ENCODE assay signal across 1 cellular context in the genomic region with DNA sequence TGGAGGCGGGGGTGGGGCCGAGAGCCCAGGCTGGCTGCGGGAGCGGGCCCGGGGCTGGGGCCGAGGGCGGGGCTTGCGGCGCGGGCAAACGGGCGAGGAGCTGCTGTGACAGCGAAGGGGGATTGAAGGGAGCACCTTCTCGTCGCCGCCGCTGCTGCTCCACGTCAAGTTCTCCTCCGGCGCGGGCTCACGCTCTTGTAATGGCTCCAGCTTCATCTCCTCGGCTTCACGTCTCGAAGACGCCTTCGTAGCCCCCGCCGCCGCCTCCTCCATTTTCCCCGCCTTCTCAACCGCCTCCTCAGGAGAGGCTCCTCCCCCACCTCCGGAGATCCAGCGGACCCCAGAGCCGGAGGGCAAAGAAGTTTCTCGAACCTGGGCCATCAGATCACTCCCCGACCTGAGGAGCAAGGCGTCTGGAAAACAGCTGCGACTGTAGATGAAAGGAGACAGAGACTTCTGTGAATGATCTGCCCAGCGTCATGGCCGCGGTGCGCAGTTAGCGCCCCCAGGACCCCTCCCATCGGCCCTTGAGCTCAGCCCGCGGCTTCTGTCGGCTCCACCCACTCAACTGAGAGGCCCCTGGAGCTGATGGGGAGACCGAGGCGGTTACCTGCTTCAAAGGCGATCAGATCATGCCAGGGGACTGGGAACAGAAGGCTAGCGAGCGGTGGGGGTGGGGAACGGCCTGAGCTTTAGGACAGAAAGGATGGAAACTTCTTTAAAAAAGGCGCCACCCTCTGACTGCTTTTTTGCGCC.
A peak's percentile ranks its signal among the peaks of the same experiment; 100 is the strongest.
TF ChIP-seq lines count a peak whose summit lies in the region.

No MANE protein-coding gene starts in this region.

TF ChIP-seq in K562, 482 proteins besides CTCF, POLR2A, EP300 and RAD21:
- TF ChIP-seq HNRNPLL (IDR thresholded peaks at IDR 0.05; ENCODE audit: low read depth, low read length, poor library complexity, severe bottlenecking) (peak; percentile 95), RHOXF2B (CRISPR knock-in tag; conservative IDR thresholded peaks at IDR 0.05) (no peak), SRSF9 (IDR thresholded peaks at IDR 0.05; ENCODE audit: borderline replicate concordance, low read depth, low read length) (no peak), EHMT2 (IDR thresholded peaks at IDR 0.05) (no peak), NFRKB (IDR thresholded peaks at IDR 0.05; ENCODE audit: low read depth) (0 out of 2 replicates have a peak, but pooled peaks have one; percentile 6), SIN3B (IDR thresholded peaks at IDR 0.05; ENCODE audit: low read depth) (no peak), CBFA2T3 (IDR thresholded peaks at IDR 0.05) (no peak), ZC3H11A (IDR thresholded peaks at IDR 0.05; ENCODE audit: low read depth, low read length) (no peak), ZNF408 (CRISPR knock-in tag; IDR thresholded peaks at IDR 0.05; ENCODE audit: low read depth) (no peak), GATA2 (CRISPR knock-in tag; IDR thresholded peaks at IDR 0.05) (no peak), ATF6 (CRISPR knock-in tag; IDR thresholded peaks at IDR 0.05) (no peak), POLR2G (IDR thresholded peaks at IDR 0.05; ENCODE audit: low read depth, low read length) (peak; percentile 62; the same call in 1 of the 2 replicates), YY1 (IDR thresholded peaks at IDR 0.05; ENCODE audit: borderline replicate concordance in 1 of 3, control insufficient read depth in 1 of 3, extremely low read depth in 1 of 3, insufficient read depth in 3 of 3, insufficient read length in 1 of 3, insufficient replicate concordance in 2 of 3, low read depth in 1 of 3, low read length in 2 of 3) (peak in 2 of 3 experiments; percentile 17 to 53), EGR1 (conservative IDR thresholded peaks at IDR 0.05) (peak; percentile 58), PRMT5 (CRISPR knock-in tag; IDR thresholded peaks at IDR 0.05) (no peak), RBFOX2 (IDR thresholded peaks at IDR 0.05; ENCODE audit: low read depth, low read length) (peak; percentile 60), PHF8 (IDR thresholded peaks at IDR 0.05; ENCODE audit: borderline replicate concordance, low read length) (peak; percentile 45; the same call in 1 of the 2 replicates), HNRNPL (IDR thresholded peaks at IDR 0.05; ENCODE audit: low read depth, low read length) (no peak), POLR2B (IDR thresholded peaks at IDR 0.05; ENCODE audit: low read depth, partially characterized antibody) (peak; percentile 15), ZNF263 (CRISPR knock-in tag; IDR thresholded peaks at IDR 0.05; ENCODE audit: borderline replicate concordance) (peak; percentile 6; the same call in 1 of the 2 replicates), ETS2 (tag; IDR thresholded peaks at IDR 0.05; ENCODE audit: borderline replicate concordance, poor library complexity, severe bottlenecking) (no peak), RNF219 (CRISPR knock-in tag; IDR thresholded peaks at IDR 0.05) (no peak), KLF16 (IDR thresholded peaks at IDR 0.05) (no peak), ZNF766 (CRISPR knock-in tag; conservative IDR thresholded peaks at IDR 0.05) (no peak), TCF7 (IDR thresholded peaks at IDR 0.05; ENCODE audit: borderline replicate concordance) (no peak), CREB1 (IDR thresholded peaks at IDR 0.05) (no peak), CREB1 (CRISPR knock-in tag; IDR thresholded peaks at IDR 0.05) (no peak), SRSF7 (optimal IDR thresholded peaks at IDR 0.05; ENCODE audit: low read depth, low read length) (no peak), ATF7 (IDR thresholded peaks at IDR 0.05) (no peak), SMARCE1 (IDR thresholded peaks at IDR 0.05) (no peak), NRF1 (conservative IDR thresholded peaks at IDR 0.05 in 1 of 2, IDR thresholded peaks at IDR 0.05 in 1 of 2) (peak; percentile 83 to 86; a peak in 3 of 4 replicates), ZNF224 (CRISPR knock-in tag; IDR thresholded peaks at IDR 0.05) (no peak), ZBTB7A (IDR thresholded peaks at IDR 0.05; ENCODE audit: borderline replicate concordance, control insufficient read depth, low read depth, low read length) (peak; percentile 71; the same call in 1 of the 2 replicates), TAF1 (IDR thresholded peaks at IDR 0.05; ENCODE audit: control insufficient read depth, extremely low read depth, insufficient read depth, low read length, severe bottlenecking) (peak; percentile 13), MAZ (CRISPR knock-in tag; conservative IDR thresholded peaks at IDR 0.05 in 1 of 2, IDR thresholded peaks at IDR 0.05 in 1 of 2) (peak in 1 of 2 experiments; percentile 24; a peak in 2 of 4 replicates), SNAPC5 (CRISPR knock-in tag; IDR thresholded peaks at IDR 0.05) (no peak), FOXA3 (CRISPR knock-in tag; conservative IDR thresholded peaks at IDR 0.05 in 1 of 2, IDR thresholded peaks at IDR 0.05 in 1 of 2) (no peak), POU5F1 (IDR thresholded peaks at IDR 0.05; ENCODE audit: borderline replicate concordance, low read depth, low read length, partially characterized antibody) (no peak), SIX5 (IDR thresholded peaks at IDR 0.05; ENCODE audit: borderline replicate concordance in 1 of 2, insufficient read depth in 1 of 2, low read depth in 1 of 2, low read length in 2 of 2) (no peak)
- TF ChIP-seq, protein P1, sequence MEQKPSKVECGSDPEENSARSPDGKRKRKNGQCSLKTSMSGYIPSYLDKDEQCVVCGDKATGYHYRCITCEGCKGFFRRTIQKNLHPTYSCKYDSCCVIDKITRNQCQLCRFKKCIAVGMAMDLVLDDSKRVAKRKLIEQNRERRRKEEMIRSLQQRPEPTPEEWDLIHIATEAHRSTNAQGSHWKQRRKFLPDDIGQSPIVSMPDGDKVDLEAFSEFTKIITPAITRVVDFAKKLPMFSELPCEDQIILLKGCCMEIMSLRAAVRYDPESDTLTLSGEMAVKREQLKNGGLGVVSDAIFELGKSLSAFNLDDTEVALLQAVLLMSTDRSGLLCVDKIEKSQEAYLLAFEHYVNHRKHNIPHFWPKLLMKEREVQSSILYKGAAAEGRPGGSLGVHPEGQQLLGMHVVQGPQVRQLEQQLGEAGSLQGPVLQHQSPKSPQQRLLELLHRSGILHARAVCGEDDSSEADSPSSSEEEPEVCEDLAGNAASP (IDR thresholded peaks at IDR 0.05): no peak
- TF ChIP-seq, protein P2, sequence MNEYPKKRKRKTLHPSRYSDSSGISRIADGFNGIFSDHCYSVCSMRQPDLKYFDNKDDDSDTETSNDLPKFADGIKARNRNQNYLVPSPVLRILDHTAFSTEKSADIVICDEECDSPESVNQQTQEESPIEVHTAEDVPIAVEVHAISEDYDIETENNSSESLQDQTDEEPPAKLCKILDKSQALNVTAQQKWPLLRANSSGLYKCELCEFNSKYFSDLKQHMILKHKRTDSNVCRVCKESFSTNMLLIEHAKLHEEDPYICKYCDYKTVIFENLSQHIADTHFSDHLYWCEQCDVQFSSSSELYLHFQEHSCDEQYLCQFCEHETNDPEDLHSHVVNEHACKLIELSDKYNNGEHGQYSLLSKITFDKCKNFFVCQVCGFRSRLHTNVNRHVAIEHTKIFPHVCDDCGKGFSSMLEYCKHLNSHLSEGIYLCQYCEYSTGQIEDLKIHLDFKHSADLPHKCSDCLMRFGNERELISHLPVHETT (CRISPR knock-in tag; conservative IDR thresholded peaks at IDR 0.05 in 1 of 2, IDR thresholded peaks at IDR 0.05 in 1 of 2): no peak
- TF ChIP-seq, protein P3, sequence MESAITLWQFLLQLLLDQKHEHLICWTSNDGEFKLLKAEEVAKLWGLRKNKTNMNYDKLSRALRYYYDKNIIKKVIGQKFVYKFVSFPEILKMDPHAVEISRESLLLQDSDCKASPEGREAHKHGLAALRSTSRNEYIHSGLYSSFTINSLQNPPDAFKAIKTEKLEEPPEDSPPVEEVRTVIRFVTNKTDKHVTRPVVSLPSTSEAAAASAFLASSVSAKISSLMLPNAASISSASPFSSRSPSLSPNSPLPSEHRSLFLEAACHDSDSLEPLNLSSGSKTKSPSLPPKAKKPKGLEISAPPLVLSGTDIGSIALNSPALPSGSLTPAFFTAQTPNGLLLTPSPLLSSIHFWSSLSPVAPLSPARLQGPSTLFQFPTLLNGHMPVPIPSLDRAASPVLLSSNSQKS (CRISPR knock-in tag; IDR thresholded peaks at IDR 0.05): no peak
- TF ChIP-seq, protein P4, sequence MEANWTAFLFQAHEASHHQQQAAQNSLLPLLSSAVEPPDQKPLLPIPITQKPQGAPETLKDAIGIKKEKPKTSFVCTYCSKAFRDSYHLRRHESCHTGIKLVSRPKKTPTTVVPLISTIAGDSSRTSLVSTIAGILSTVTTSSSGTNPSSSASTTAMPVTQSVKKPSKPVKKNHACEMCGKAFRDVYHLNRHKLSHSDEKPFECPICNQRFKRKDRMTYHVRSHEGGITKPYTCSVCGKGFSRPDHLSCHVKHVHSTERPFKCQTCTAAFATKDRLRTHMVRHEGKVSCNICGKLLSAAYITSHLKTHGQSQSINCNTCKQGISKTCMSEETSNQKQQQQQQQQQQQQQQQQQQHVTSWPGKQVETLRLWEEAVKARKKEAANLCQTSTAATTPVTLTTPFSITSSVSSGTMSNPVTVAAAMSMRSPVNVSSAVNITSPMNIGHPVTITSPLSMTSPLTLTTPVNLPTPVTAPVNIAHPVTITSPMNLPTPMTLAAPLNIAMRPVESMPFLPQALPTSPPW (CRISPR knock-in tag; IDR thresholded peaks at IDR 0.05): peak; percentile 45
- TF ChIP-seq, protein P5, sequence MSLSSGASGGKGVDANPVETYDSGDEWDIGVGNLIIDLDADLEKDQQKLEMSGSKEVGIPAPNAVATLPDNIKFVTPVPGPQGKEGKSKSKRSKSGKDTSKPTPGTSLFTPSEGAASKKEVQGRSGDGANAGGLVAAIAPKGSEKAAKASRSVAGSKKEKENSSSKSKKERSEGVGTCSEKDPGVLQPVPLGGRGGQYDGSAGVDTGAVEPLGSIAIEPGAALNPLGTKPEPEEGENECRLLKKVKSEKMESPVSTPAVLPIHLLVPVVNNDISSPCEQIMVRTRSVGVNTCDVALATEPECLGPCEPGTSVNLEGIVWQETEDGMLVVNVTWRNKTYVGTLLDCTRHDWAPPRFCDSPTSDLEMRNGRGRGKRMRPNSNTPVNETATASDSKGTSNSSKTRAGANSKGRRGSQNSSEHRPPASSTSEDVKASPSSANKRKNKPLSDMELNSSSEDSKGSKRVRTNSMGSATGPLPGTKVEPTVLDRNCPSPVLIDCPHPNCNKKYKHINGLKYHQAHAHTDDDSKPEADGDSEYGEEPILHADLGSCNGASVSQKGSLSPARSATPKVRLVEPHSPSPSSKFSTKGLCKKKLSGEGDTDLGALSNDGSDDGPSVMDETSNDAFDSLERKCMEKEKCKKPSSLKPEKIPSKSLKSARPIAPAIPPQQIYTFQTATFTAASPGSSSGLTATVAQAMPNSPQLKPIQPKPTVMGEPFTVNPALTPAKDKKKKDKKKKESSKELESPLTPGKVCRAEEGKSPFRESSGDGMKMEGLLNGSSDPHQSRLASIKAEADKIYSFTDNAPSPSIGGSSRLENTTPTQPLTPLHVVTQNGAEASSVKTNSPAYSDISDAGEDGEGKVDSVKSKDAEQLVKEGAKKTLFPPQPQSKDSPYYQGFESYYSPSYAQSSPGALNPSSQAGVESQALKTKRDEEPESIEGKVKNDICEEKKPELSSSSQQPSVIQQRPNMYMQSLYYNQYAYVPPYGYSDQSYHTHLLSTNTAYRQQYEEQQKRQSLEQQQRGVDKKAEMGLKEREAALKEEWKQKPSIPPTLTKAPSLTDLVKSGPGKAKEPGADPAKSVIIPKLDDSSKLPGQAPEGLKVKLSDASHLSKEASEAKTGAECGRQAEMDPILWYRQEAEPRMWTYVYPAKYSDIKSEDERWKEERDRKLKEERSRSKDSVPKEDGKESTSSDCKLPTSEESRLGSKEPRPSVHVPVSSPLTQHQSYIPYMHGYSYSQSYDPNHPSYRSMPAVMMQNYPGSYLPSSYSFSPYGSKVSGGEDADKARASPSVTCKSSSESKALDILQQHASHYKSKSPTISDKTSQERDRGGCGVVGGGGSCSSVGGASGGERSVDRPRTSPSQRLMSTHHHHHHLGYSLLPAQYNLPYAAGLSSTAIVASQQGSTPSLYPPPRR (CRISPR knock-in tag; IDR thresholded peaks at IDR 0.05; ENCODE audit: borderline replicate concordance): no peak
